In genomic region chr9:4421847-4422246, GRCh38 we compare ENCODE assay signal across 17 cellular contexts.
"Had no signal": no experiment of that assay in that cellular context is flagged by ENCODE, and none has a peak within 500 bp of the region (broad histone marks: within the 10 kb centered on the region; RNA-seq: fewer than 3 reads in every experiment).

No MANE protein-coding gene starts in this region.

- DNase-seq: activated CD4-positive, CD25-positive, alpha-beta regulatory T cell treated with anti-CD3 and anti-CD28 coated beads, Interleukin-2, amount 50 U/mL, for 72 hours; activated CD8-positive, alpha-beta memory T cell treated with anti-CD3 and anti-CD28 coated beads, Interleukin-2, amount 50 U/mL, for 4 hours; activated effector memory CD4-positive, alpha-beta T cell treated with Interleukin-2 at 50 U/mL for 16 hours; activated naive CD4-positive, alpha-beta T cell treated with anti-CD3 and anti-CD28 coated beads, Interleukin-2, amount 50 U/mL, for 16 hours; activated T-cell treated with anti-CD3 and anti-CD28 coated beads, Interleukin-2, amount 50 U/mL, for 4 hours; colonic mucosa; foreskin fibroblast; left cardiac atrium; lower lobe of right lung; natural killer cell; ovary; right lobe of liver; stimulated activated CD4-positive, alpha-beta T cell treated with anti-CD3 and anti-CD28 coated beads, Interleukin-4, amount 100 ng/mL, for 1 hour; trophoblast cell had no signal

- H3K4me3 ChIP-seq: ascending aorta, colonic mucosa, lower lobe of right lung, ovary, right lobe of liver, smooth muscle cell, stomach had no signal

- H3K36me3 ChIP-seq: ascending aorta, colonic mucosa, lower lobe of right lung, ovary, right lobe of liver, stomach had no signal

- H3K27me3 ChIP-seq: ascending aorta, colonic mucosa, ovary, right lobe of liver, stomach had no signal

- H3K4me1 ChIP-seq: ascending aorta, colonic mucosa had no signal

- H3K9me3 ChIP-seq: ascending aorta, colonic mucosa, lower lobe of right lung, ovary, right lobe of liver, stomach had no signal
